ENCODE assay signal across 8 cellular contexts in genomic region chr16:27449434-27450188, GRCh38. TPM values are rescaled to one million over a fixed set of nuclear protein-coding genes. Genes with fewer than 3 reads are reported as not detected.
A peak's percentile ranks its signal among the peaks of the same experiment; 100 is the strongest.
DNase-seq lines count a peak whose midpoint lies in the region; ATAC-seq and TF ChIP-seq lines count a peak whose summit lies in the region.

No MANE protein-coding gene starts in this region.

- no peak overlapping the region for H3K4me3 ChIP-seq in ascending aorta

- H3K27ac ChIP-seq in ascending aorta, result no peak overlapping the region

- no peak for TF ChIP-seq CTCF in ascending aorta (IDR thresholded peaks at IDR 0.05)

- no peaks in the 10 kb centered on the region for H3K36me3 ChIP-seq in ascending aorta

- DNase-seq in activated T-cell treated with anti-CD3 and anti-CD28 coated beads for 4 hours (peak; percentile 75), sciatic nerve (ENCODE audit: low spot score) (no peak), HCEC 1CT (no peak), OCI-M1 (lab: John Stamatoyannopoulos, UW) (no peak), ascending aorta (ENCODE audit: low spot score in 2 of 2) (no peak)

- H3K27me3 ChIP-seq in ascending aorta, result no peaks in the 10 kb centered on the region

- H3K4me1 ChIP-seq in ascending aorta, result no peaks in the 10 kb centered on the region

- peaks cover 5 to 7% of the 10 kb centered on the region in 2 donors for H3K9me3 ChIP-seq in ascending aorta

- intact Hi-C loops in sciatic nerve (cut with DNase I), result no loop called here
- intact Hi-C loops in ascending aorta (cut with DNase I), result no loop called here

- ATAC-seq in GM18858 (IDR thresholded peaks at IDR 0.05; ENCODE audit: unreplicated experiment) (peak; percentile 29), HG03175 (IDR thresholded peaks at IDR 0.05; ENCODE audit: unreplicated experiment) (peak; percentile 35), sciatic nerve (peak; percentile 13), GM19467 (IDR thresholded peaks at IDR 0.05; ENCODE audit: unreplicated experiment) (no peak)

RNA-seq across cellular contexts. Expression of gene IL21R, which starts 47.6 kb away (rescaled TPM):
- 1.7 TPM for total RNA-seq in sciatic nerve
- total RNA-seq in ascending aorta, result 0.21 TPM
